ENCODE assay signal across 1 cellular context in genomic region chr3:123576119-123576518, GRCh38.
TF ChIP-seq lines count a peak whose summit lies in the region.

No MANE protein-coding gene starts in this region.

TF ChIP-seq in GM12878, 131 proteins besides CTCF, POLR2A, EP300 and RAD21 (continued from another document):
- TF ChIP-seq ATF2 (IDR thresholded peaks at IDR 0.05; ENCODE audit: low read length) (0 out of 2 replicates have a peak, but pooled peaks have one; percentile 32), ZNF384 (IDR thresholded peaks at IDR 0.05; ENCODE audit: borderline replicate concordance, low read depth, low read length) (peak; percentile 36; the same call in 1 of the 2 replicates), IKZF2 (IDR thresholded peaks at IDR 0.05) (peak in 1 of 2 experiments; percentile 22; a peak in 1 of 4 replicates), SMC3 (IDR thresholded peaks at IDR 0.05; ENCODE audit: borderline replicate concordance, low read length) (no peak), BHLHE40 (IDR thresholded peaks at IDR 0.05; ENCODE audit: borderline replicate concordance in 1 of 2, low read depth in 2 of 2, low read length in 1 of 2) (peak in 1 of 2 experiments; percentile 32; a peak in 1 of 4 replicates), HDAC6 (IDR thresholded peaks at IDR 0.05; ENCODE audit: unreplicated experiment) (no peak), EGR1 (IDR thresholded peaks at IDR 0.05; ENCODE audit: borderline replicate concordance in 1 of 2, low read depth in 2 of 2, low read length in 2 of 2) (peak in 1 of 2 experiments; percentile 66; a peak in 1 of 3 replicates), BMI1 (IDR thresholded peaks at IDR 0.05; ENCODE audit: borderline replicate concordance) (no peak), SPI1 (IDR thresholded peaks at IDR 0.05; ENCODE audit: borderline replicate concordance, insufficient read depth, low read depth, low read length) (peak; percentile 59; the same call in 1 of the 2 replicates), MTA2 (IDR thresholded peaks at IDR 0.05; ENCODE audit: low read depth) (peak; percentile 25; the same call in 1 of the 2 replicates)
TF ChIP-seq in GM12878: peak in this region for 10.
